In genomic region chr17:68231131-68231530, GRCh38 we compare ENCODE assay signal across 8 cellular contexts. TPM values are rescaled to one million over a fixed set of nuclear protein-coding genes. Genes with fewer than 3 reads are reported as not detected.
DNase-seq lines count a peak whose midpoint lies in the region; FAIRE-seq and TF ChIP-seq lines count a peak whose summit lies in the region.
"Not testable (repeated sequence)": the region's sequence is repeated elsewhere in the genome, so short reads cannot be mapped to it uniquely, and the experiment has no call there.
"Had no signal": no experiment of that assay in that cellular context is flagged by ENCODE, and none has a peak within 500 bp of the region (broad histone marks: within the 10 kb centered on the region; RNA-seq: fewer than 3 reads in every experiment).

No MANE protein-coding gene starts in this region.

- peak; percentile 38 for DNase-seq in ELF-1 (ENCODE audit: low read depth, low spot score)
- DNase-seq in M059J (ENCODE audit: low read depth), result peak; percentile 29
- DNase-seq in SJCRH30, result peak; percentile 45 to 53
- DNase-seq in bronchial epithelial cell (ENCODE audit: low read depth), result peak; percentile 47
- peak; percentile 93 for DNase-seq in islet precursor cell
- peak; percentile 25 to 36 for DNase-seq in trophoblast cell

- not testable (repeated sequence) for H3K27me3 ChIP-seq in SJCRH30; bronchial epithelial cell (ENCODE audit: control insufficient read depth, insufficient read depth, low read length); trophoblast cell (ENCODE audit: insufficient read depth, low read length)

- not testable (repeated sequence) for H3K18ac ChIP-seq in trophoblast cell (ENCODE audit: low read length)

- not testable (repeated sequence) for H3K36me3 Mint-ChIP-seq in stimulated activated naive CD8-positive, alpha-beta T cell treated with anti-CD3 and anti-CD28 coated beads, Interleukin-15, Interleukin-2, amounts not matched to agents 100 ng/mL and 50 ng/mL, for 24 hours (ENCODE audit: low read depth)

- not testable (repeated sequence) for H3K4me3 ChIP-seq in SJCRH30; bronchial epithelial cell (ENCODE audit: low read depth, low read length); trophoblast cell (ENCODE audit: low read depth, low read length)

- H3K79me1 ChIP-seq in trophoblast cell (ENCODE audit: low read length), result not testable (repeated sequence)

- not testable (repeated sequence) for H4K8ac ChIP-seq in trophoblast cell (ENCODE audit: low read depth, low read length)

- not testable (repeated sequence) for FAIRE-seq in bronchial epithelial cell (lab: Jason Lieb, UNC)

- not testable (repeated sequence) for H3K36me3 ChIP-seq in SJCRH30; bronchial epithelial cell (ENCODE audit: control insufficient read depth, insufficient read depth, low read length); trophoblast cell (ENCODE audit: control insufficient read depth in 1 of 2, insufficient read depth in 2 of 2, low read length in 2 of 2)

- not testable (repeated sequence) for H4K91ac ChIP-seq in trophoblast cell (ENCODE audit: low read depth, low read length)

- not testable (repeated sequence) for H3K27ac ChIP-seq in SJCRH30; trophoblast cell (ENCODE audit: low read depth, low read length)

- not testable (repeated sequence) for H3K79me2 ChIP-seq in trophoblast cell (ENCODE audit: control insufficient read depth, insufficient read depth, low read length, poor library complexity)

- H4K12ac ChIP-seq in trophoblast cell (ENCODE audit: low read depth, low read length), result not testable (repeated sequence)

- H3K14ac ChIP-seq in trophoblast cell (ENCODE audit: low read length), result not testable (repeated sequence)

- TF ChIP-seq CTCF in bronchial epithelial cell (IDR thresholded peaks at IDR 0.05; ENCODE audit: insufficient read depth, low read length, severe bottlenecking), result not testable (repeated sequence)

- not testable (repeated sequence) for H3K4me3 Mint-ChIP-seq in stimulated activated naive CD8-positive, alpha-beta T cell treated with anti-CD3 and anti-CD28 coated beads, Interleukin-15, Interleukin-2, amounts not matched to agents 100 ng/mL and 50 ng/mL, for 24 hours

- H3K4me1 ChIP-seq in SJCRH30, result not testable (repeated sequence)
- peaks cover 10 to 13% of the 10 kb centered on the region in 2 experiments for H3K4me1 ChIP-seq in trophoblast cell (ENCODE audit: control insufficient read depth in 1 of 2, insufficient read depth in 2 of 2, low read length in 2 of 2)

- H3K4ac ChIP-seq in trophoblast cell (ENCODE audit: low read depth, low read length), result not testable (repeated sequence)

- not testable (repeated sequence) for H3K9me3 Mint-ChIP-seq in stimulated activated naive CD8-positive, alpha-beta T cell treated with anti-CD3 and anti-CD28 coated beads, Interleukin-15, Interleukin-2, amounts not matched to agents 100 ng/mL and 50 ng/mL, for 24 hours

- not testable (repeated sequence) for H3K4me2 ChIP-seq in trophoblast cell (ENCODE audit: low read length)

- H3K9ac ChIP-seq in trophoblast cell (ENCODE audit: low read length), result not testable (repeated sequence)

- H3K27me3 Mint-ChIP-seq in stimulated activated naive CD8-positive, alpha-beta T cell treated with anti-CD3 and anti-CD28 coated beads, Interleukin-15, Interleukin-2, amounts not matched to agents 100 ng/mL and 50 ng/mL, for 24 hours, result not testable (repeated sequence)

- H3K27ac Mint-ChIP-seq in stimulated activated naive CD8-positive, alpha-beta T cell treated with anti-CD3 and anti-CD28 coated beads, Interleukin-15, Interleukin-2, amounts not matched to agents 100 ng/mL and 50 ng/mL, for 24 hours, result peak overlapping the region; percentile 55

- H3K9me3 ChIP-seq in SJCRH30 (replicated peaks); trophoblast cell (ENCODE audit: insufficient read depth, low read depth, low read length): not testable (repeated sequence)

- not testable (repeated sequence) for H2BK12ac ChIP-seq in trophoblast cell (ENCODE audit: low read length)

- H2BK5ac ChIP-seq in trophoblast cell (ENCODE audit: low read depth, low read length, poor library complexity), result not testable (repeated sequence)

- H2BK120ac ChIP-seq in trophoblast cell (ENCODE audit: insufficient read depth, low read length, poor library complexity), result not testable (repeated sequence)

- H2AFZ ChIP-seq in trophoblast cell (ENCODE audit: insufficient read depth, low read length, poor library complexity), result not testable (repeated sequence)

- peaks cover 68% of the 10 kb centered on the region for H3K4me1 Mint-ChIP-seq in stimulated activated naive CD8-positive, alpha-beta T cell treated with anti-CD3 and anti-CD28 coated beads, Interleukin-15, Interleukin-2, amounts not matched to agents 100 ng/mL and 50 ng/mL, for 24 hours (ENCODE audit: low read depth)

- not testable (repeated sequence) for H3K23ac ChIP-seq in trophoblast cell (ENCODE audit: low read length)

- WGBS in trophoblast cell (ENCODE audit: extremely low coverage, insufficient coverage, insufficient read length), result no CpG with 5 or more reads among the region's 4 CpGs

- H2AK5ac ChIP-seq in trophoblast cell (ENCODE audit: low read length), result not testable (repeated sequence)

RNA-seq across cellular contexts. Expression of gene AMZ2, which starts 16.7 kb away (rescaled TPM):
- total RNA-seq in M059J (2014; rRNA removed; shearing (Covaris generic)), result 96.3 and 118 TPM in 2 replicates
- 102 and 105 TPM in 2 replicates for total RNA-seq in SJCRH30 (2014; rRNA removed; shearing (Covaris generic))
- total RNA-seq in bronchial epithelial cell, result 107 and 109 TPM in 2 replicates
- polyA plus RNA-seq in trophoblast cell (2013), result 102 and 110 TPM in 2 replicates

RNA-seq across cellular contexts. Expression of gene SLC16A6, which starts 59.8 kb away (rescaled TPM):
- 0.20 and 2.6 TPM in 2 replicates for total RNA-seq in M059J (2014; rRNA removed; shearing (Covaris generic))
- total RNA-seq in SJCRH30 (2014; rRNA removed; shearing (Covaris generic)), result 0.18 and 0.30 TPM in 2 replicates
- under 0.01 and 0.26 TPM in 2 replicates for total RNA-seq in bronchial epithelial cell
- polyA plus RNA-seq in trophoblast cell (2013), result 10.7 and 11.1 TPM in 2 replicates
- total RNA-seq: GM23338 had no signal
- polyA plus RNA-seq: GM23338 had no signal

Comparison
In these comparisons a context has a peak if more than half of its experiments do, and no peak if none do; other contexts are left out.
1. DNase-seq: peak in every context shown above with its lines; median percentile 93 in islet precursor cell; 49 in SJCRH30; 47 in bronchial epithelial cell; 38 in ELF-1; 30 in trophoblast cell; 29 in M059J.